1 cellular context compared by ENCODE assay signal in the genomic region with DNA sequence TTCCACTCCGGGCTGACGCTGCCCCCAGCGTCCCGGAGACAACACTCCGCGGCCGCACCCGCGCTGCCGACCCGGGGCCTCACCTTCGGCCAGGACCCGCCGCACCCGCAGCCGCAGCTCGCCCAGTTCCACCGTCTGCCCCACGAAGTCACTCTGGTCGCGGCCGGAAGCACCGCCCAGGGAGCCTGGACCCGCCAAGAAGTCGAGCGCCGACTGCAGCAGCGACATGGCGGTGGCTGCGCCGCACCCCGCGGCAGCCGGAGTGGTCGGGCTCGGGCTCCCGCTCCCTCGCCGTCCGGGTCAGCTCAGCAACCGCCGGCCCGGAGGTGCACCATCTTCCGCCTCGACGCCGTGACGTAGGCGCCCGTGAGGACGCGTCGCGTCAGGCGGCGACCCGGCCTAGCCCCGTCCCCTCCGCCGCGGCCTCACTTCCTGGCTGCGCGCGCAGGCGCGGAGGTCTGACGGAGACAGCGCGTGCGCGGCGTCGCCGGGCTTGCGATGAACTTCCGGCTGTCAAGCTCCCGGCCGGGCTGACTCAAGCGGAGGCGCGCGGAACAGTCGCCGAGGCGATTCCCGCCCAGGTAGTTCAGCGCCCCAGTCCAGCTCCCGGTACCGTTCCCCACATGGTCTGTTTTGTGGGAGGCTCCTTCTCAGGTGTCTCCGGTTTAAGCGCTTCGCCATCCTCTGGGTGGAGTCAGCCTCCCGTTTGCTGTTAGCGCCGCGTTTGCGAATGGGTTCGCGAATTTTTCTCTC.
TF ChIP-seq lines count a peak whose summit lies in the region.

Gene GAK, minus strand, starts transcription at position 357 of the 753 bp plus-strand sequence. Its CDS starts 129 bp downstream, at position 228.
A gene with protein sequence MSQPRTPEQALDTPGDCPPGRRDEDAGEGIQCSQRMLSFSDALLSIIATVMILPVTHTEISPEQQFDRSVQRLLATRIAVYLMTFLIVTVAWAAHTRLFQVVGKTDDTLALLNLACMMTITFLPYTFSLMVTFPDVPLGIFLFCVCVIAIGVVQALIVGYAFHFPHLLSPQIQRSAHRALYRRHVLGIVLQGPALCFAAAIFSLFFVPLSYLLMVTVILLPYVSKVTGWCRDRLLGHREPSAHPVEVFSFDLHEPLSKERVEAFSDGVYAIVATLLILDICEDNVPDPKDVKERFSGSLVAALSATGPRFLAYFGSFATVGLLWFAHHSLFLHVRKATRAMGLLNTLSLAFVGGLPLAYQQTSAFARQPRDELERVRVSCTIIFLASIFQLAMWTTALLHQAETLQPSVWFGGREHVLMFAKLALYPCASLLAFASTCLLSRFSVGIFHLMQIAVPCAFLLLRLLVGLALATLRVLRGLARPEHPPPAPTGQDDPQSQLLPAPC (plus strand): TSS at position 501 of the 753 bp plus-strand sequence. CDS start 15,280 bp downstream, outside the sequence.

TF ChIP-seq in GM23338, 12 proteins besides CTCF, POLR2A, EP300 and RAD21:
- TF ChIP-seq REST (IDR thresholded peaks at IDR 0.05; ENCODE audit: unreplicated experiment) (no peak), POLR2AphosphoS5 (IDR thresholded peaks at IDR 0.05; ENCODE audit: low read depth) (peak; percentile 87), JUNB (IDR thresholded peaks at IDR 0.05; ENCODE audit: unreplicated experiment) (no peak), ETS1 (IDR thresholded peaks at IDR 0.05) (peak; percentile 85), CREB1 (CRISPR knock-in tag; IDR thresholded peaks at IDR 0.05; ENCODE audit: low read depth) (peak; percentile 95), ZNF462 (CRISPR knock-in tag; IDR thresholded peaks at IDR 0.05) (no peak)
